Comparison of ENCODE assay signal across 29 cellular contexts in the genomic region with DNA sequence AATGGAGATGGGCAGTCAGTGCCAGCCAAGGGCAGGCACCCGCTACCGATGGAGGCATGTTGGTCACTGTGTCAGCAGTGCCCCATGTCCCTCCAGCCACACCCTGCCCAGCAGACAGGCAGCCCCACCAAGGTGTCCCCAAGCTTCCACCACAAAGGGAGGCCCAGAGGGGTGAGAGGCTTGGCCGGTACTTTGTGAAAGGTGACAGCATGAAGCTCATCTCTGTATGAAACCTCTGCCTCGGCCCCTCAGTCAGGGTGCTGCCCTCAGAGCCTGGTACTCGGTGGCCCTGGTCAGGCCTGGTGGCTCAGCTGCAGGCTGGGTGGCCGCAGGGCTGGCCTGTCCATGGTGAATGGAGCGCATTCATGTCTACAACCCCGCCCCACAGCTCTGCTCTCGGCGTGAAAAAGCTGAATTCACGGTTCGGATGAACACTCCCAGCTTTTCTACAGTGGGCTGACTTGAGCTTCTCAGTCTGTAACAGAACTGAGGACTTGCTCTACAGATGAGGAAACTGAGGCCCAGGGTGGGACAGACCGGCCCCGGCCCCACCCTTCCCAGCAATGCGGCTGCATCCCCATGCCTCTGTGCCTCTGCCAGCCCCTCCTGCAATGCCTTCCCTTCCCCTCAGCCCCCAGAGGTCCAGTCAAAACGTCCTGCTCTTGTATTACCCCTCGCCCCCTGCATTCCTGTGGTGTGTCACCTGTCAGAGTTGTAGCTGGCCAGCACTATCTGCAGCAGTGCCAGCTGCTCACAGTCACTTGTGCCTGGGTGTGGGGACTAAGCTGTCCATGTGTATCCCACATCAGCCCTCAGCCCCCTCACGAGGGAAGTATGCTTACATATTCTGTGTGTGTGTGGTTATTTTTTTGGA. TPM values are rescaled to one million over a fixed set of nuclear protein-coding genes. Genes with fewer than 3 reads are reported as not detected.
DNase-seq lines count a peak whose midpoint lies in the region; ATAC-seq and TF ChIP-seq lines count a peak whose summit lies in the region.
"Had no signal": no experiment of that assay in that cellular context is flagged by ENCODE, and none has a peak within 500 bp of the region (broad histone marks: within the 10 kb centered on the region; RNA-seq: fewer than 3 reads in every experiment).

No MANE protein-coding gene starts in this region.

- intact Hi-C loops in head of caudate nucleus (cut with DNase I): no loop called here
- intact Hi-C loops in lower lobe of right lung (cut with DNase I): no loop called here

- H3K27ac ChIP-seq in SJCRH30 (peak overlapping the region; percentile 98), tibial nerve (peak overlapping the region in 3 of 4 donors; percentile 50 to 66 (median 53)), hepatocyte (no peak overlapping the region), lower lobe of right lung (no peak overlapping the region)
- H3K27ac ChIP-seq: gastroesophageal sphincter, neural progenitor cell, upper lobe of right lung had no signal

- H3K79me2 ChIP-seq in hepatocyte: no peaks in the 10 kb centered on the region

- no peaks in the 10 kb centered on the region for H4K20me1 ChIP-seq in hepatocyte (ENCODE audit: insufficient read depth, poor library complexity, severe bottlenecking)

- H3K9me3 ChIP-seq in SJCRH30 (replicated peaks) (no peaks in the 10 kb centered on the region), tibial nerve (no peaks in the 10 kb centered on the region), hepatocyte (ENCODE audit: low read depth) (no peaks in the 10 kb centered on the region), lower lobe of right lung (no peaks in the 10 kb centered on the region)
- H3K9me3 ChIP-seq: gastroesophageal sphincter, upper lobe of right lung had no signal

- no peak for TF ChIP-seq CTCF in tibial nerve (IDR thresholded peaks at IDR 0.05)
- TF ChIP-seq CTCF in hepatocyte (IDR thresholded peaks at IDR 0.05; ENCODE audit: poor library complexity): no peak
- TF ChIP-seq CTCF in lower lobe of right lung (IDR thresholded peaks at IDR 0.05): no peak

- ATAC-seq in lower lobe of right lung: no peak
- ATAC-seq: activated CD4-positive, CD25-positive, alpha-beta regulatory T cell treated with anti-CD3 and anti-CD28 coated beads, Interleukin-2, amount 50 U/mL, for 24 hours; gastroesophageal sphincter; upper lobe of right lung had no signal

- TF ChIP-seq EP300 in tibial nerve (IDR thresholded peaks at IDR 0.05): no peak

- H3K4me3 ChIP-seq in SJCRH30 (no peak overlapping the region), tibial nerve (no peak overlapping the region), hepatocyte (no peak overlapping the region), lower lobe of right lung (no peak overlapping the region)
- H3K4me3 ChIP-seq: gastroesophageal sphincter, neural progenitor cell, upper lobe of right lung had no signal

- H3K4me1 ChIP-seq in SJCRH30 (peaks cover 70% of the 10 kb centered on the region), tibial nerve (peaks cover 0 to 25% (median 9%) of the 10 kb centered on the region in 4 donors), hepatocyte (ENCODE audit: insufficient read depth) (no peaks in the 10 kb centered on the region), lower lobe of right lung (no peaks in the 10 kb centered on the region)
- H3K4me1 ChIP-seq: neural progenitor cell, upper lobe of right lung had no signal

- no peak overlapping the region for H3K4me2 ChIP-seq in hepatocyte
- H3K4me2 ChIP-seq: neural progenitor cell had no signal

- TF ChIP-seq POLR2A in tibial nerve (IDR thresholded peaks at IDR 0.05): no peak

- H3K36me3 ChIP-seq in SJCRH30 (no peaks in the 10 kb centered on the region), tibial nerve (no peaks in the 10 kb centered on the region), hepatocyte (replicated peaks; ENCODE audit: insufficient read depth, low read depth) (no peaks in the 10 kb centered on the region), lower lobe of right lung (no peaks in the 10 kb centered on the region)
- H3K36me3 ChIP-seq: neural progenitor cell, upper lobe of right lung had no signal

- WGBS in tibial nerve, 2 donors: 45 to 62% methylated on average over 14 to 15 of the region's 18 CpGs
- WGBS in hepatocyte (ENCODE audit: low lambda C conversion rate, missing lambda C conversion rate): 87% methylated on average over 17 of the region's 18 CpGs

- no peak overlapping the region for H2AFZ ChIP-seq in hepatocyte
- H2AFZ ChIP-seq: neural progenitor cell had no signal

- peak; percentile 94 for DNase-seq in SJCRH30
- peak; percentile 75 to 95 (median 90) for DNase-seq in head of caudate nucleus
- peak in 54 of 56 donors; percentile 25 to 94 (median 80) for DNase-seq in nucleus accumbens (lab: John Stamatoyannopoulos, UW)
- DNase-seq in tibial nerve (ENCODE audit: low spot score in 2 of 2): no peak
- DNase-seq in EL: no peak
- DNase-seq in hepatocyte (ENCODE audit: low spot score): no peak
- DNase-seq in lower lobe of right lung: no peak
- DNase-seq: activated CD4-positive, alpha-beta memory T cell treated with anti-CD3 and anti-CD28 coated beads for 36 hours; activated CD8-positive, alpha-beta memory T cell treated with anti-CD3 and anti-CD28 coated beads, Interleukin-2, amount 50 U/mL, for 4 hours; activated naive CD4-positive, alpha-beta T cell treated with anti-CD3 and anti-CD28 coated beads, Interleukin-2, amount 50 U/mL, for 16 hours; amniotic stem cell; dermis blood vessel endothelial cell; KG1; NCI-H1436; RPMI8226; small intestine; stimulated activated CD4-positive, alpha-beta T cell treated with anti-CD3 and anti-CD28 coated beads, Interleukin-1b, Interleukin-23, amount 100 ng/mL, for 48 hours; stimulated activated CD8-positive, alpha-beta memory T cell treated with anti-CD3 and anti-CD28 coated beads, Interleukin-4, amount 100 ng/mL, for 48 hours; upper lobe of right lung had no signal

- H3K9me2 ChIP-seq in hepatocyte (replicated peaks; ENCODE audit: insufficient read depth): no peaks in the 10 kb centered on the region

- H3K27me3 ChIP-seq in SJCRH30 (no peaks in the 10 kb centered on the region), tibial nerve (no peaks in the 10 kb centered on the region), hepatocyte (no peaks in the 10 kb centered on the region), lower lobe of right lung (ENCODE audit: low read depth) (no peaks in the 10 kb centered on the region)
- H3K27me3 ChIP-seq: gastroesophageal sphincter, neural progenitor cell, upper lobe of right lung had no signal

RNA-seq across cellular contexts. Expression of a gene that starts 27.7 kb away (rescaled TPM):
- not detected in 2 replicates for total RNA-seq in SJCRH30 (2014; rRNA removed; shearing (Covaris generic))
- total RNA-seq in tibial nerve (under 1 TPM in 1 of 4 donors, not detected in 3; 0.63 TPM), hepatocyte (not detected in 2 replicates), lower lobe of right lung (2.0 TPM)
- polyA plus RNA-seq in hepatocyte: 1.0 and 1.4 TPM in 2 replicates
- total RNA-seq: activated T-helper 1 cell treated with anti-CD3 and anti-CD28 coated beads, Interleukin-12 subunit alpha, Interleukin-12 subunit beta, Interleukin-2, Interleukin-4 antibody, amounts not matched to agents 30 ng/mL and 10 ng/mL and 1 ng/mL, durations not matched to agents 14 hours and 24 hours and 36 hours; cardiac septum; Daoy; HT1080; T-helper 1 cell treated with Interleukin-12 subunit alpha and Interleukin-12 subunit beta and Interleukin-4 antibody, amounts not matched to agents 30 ng/mL and 1 ng/mL, for 36 hours; upper lobe of right lung had no signal
- polyA plus RNA-seq: CD14-positive monocyte, keratinocyte had no signal

RNA-seq across cellular contexts. Expression of a gene that starts 31.2 kb away (rescaled TPM):
- total RNA-seq in SJCRH30 (2014; rRNA removed; shearing (Covaris generic)): not detected in 2 replicates
- 1 to 10 TPM; 4.9 to 7.5 (median 6.1) TPM for total RNA-seq in tibial nerve
- total RNA-seq in hepatocyte: 1.8 and 2.7 TPM in 2 replicates
- polyA plus RNA-seq in hepatocyte: 4.8 and 5.3 TPM in 2 replicates
- 9.6 TPM for total RNA-seq in lower lobe of right lung
- total RNA-seq: T-helper 1 cell treated with Interleukin-12 subunit alpha and Interleukin-12 subunit beta and Interleukin-4 antibody, amounts not matched to agents 30 ng/mL and 1 ng/mL, for 36 hours had no signal

RNA-seq across cellular contexts. Expression of a gene that starts 43.8 kb away (rescaled TPM):
- total RNA-seq in SJCRH30 (2014; rRNA removed; shearing (Covaris generic)): 11.2 and 11.9 TPM in 2 replicates
- total RNA-seq in tibial nerve (10 to 100 TPM; 14.1 to 20.1 (median 18.0) TPM), hepatocyte (4.1 and 4.5 TPM in 2 replicates), lower lobe of right lung (2.4 TPM)
- 3.4 and 5.1 TPM in 2 replicates for polyA plus RNA-seq in hepatocyte

Comparison
In these comparisons a context has a peak if more than half of its experiments do, and no peak if none do; other contexts are left out.
1. DNase-seq: peak in SJCRH30 (2 of 2), head of caudate nucleus (42 of 42) and nucleus accumbens (54 of 56); none in tibial nerve (0 of 2), EL (single experiment), hepatocyte (single experiment) and lower lobe of right lung (single experiment).
2. H3K27ac ChIP-seq: peak in SJCRH30 (single experiment) and tibial nerve (3 of 4); none in hepatocyte (single experiment) and lower lobe of right lung (single experiment).